ENCODE assay signal across 1 cellular context in genomic region chr19:48203227-48203793, GRCh38.
TF ChIP-seq lines count a peak whose summit lies in the region.

No MANE protein-coding gene starts in this region.

TF ChIP-seq in H1, 55 proteins besides CTCF, POLR2A, EP300 and RAD21:
- TF ChIP-seq SIX5 (IDR thresholded peaks at IDR 0.05; ENCODE audit: low read depth, low read length): no peak
- no peak for TF ChIP-seq ASH2L (IDR thresholded peaks at IDR 0.05; ENCODE audit: low read length)
- TF ChIP-seq EGR1 (IDR thresholded peaks at IDR 0.05; ENCODE audit: borderline replicate concordance, low read depth, low read length): no peak
- peak; percentile 85 for TF ChIP-seq YY1 (IDR thresholded peaks at IDR 0.05; ENCODE audit: low read depth, low read length)
- TF ChIP-seq GTF2F1 (IDR thresholded peaks at IDR 0.05; ENCODE audit: borderline replicate concordance, low read depth, low read length): no peak
- peak; percentile 24 for TF ChIP-seq KDM4A (IDR thresholded peaks at IDR 0.05; ENCODE audit: low read depth, low read length, severe bottlenecking)
- no peak for TF ChIP-seq GABPA (IDR thresholded peaks at IDR 0.05; ENCODE audit: borderline replicate concordance, insufficient read depth, low read length)
- no peak for TF ChIP-seq E2F6 (IDR thresholded peaks at IDR 0.05)
- TF ChIP-seq SUZ12 (IDR thresholded peaks at IDR 0.05; ENCODE audit: low read length): no peak
- TF ChIP-seq MAFK (IDR thresholded peaks at IDR 0.05; ENCODE audit: low read depth, low read length): no peak
- no peak for TF ChIP-seq CEBPB (IDR thresholded peaks at IDR 0.05; ENCODE audit: low read depth, low read length)
- no peak for TF ChIP-seq TEAD4 (IDR thresholded peaks at IDR 0.05; ENCODE audit: low read depth, low read length)
- peak; percentile 45 for TF ChIP-seq USF2 (IDR thresholded peaks at IDR 0.05; ENCODE audit: low read length)
- no peak for TF ChIP-seq MAX (IDR thresholded peaks at IDR 0.05)
- no peak for TF ChIP-seq CBX5 (IDR thresholded peaks at IDR 0.05; ENCODE audit: low read depth, low read length)
- TF ChIP-seq JUN (IDR thresholded peaks at IDR 0.05; ENCODE audit: low read depth, low read length): no peak
- TF ChIP-seq NRF1 (IDR thresholded peaks at IDR 0.05; ENCODE audit: low read depth, low read length): no peak
- TF ChIP-seq EZH2 (IDR thresholded peaks at IDR 0.05; ENCODE audit: low read depth, low read length, severe bottlenecking): no peak
- TF ChIP-seq SP2 (IDR thresholded peaks at IDR 0.05; ENCODE audit: low read length): no peak
- no peak for TF ChIP-seq SP1 (IDR thresholded peaks at IDR 0.05; ENCODE audit: low read depth, low read length)
- no peak for TF ChIP-seq HDAC2 (IDR thresholded peaks at IDR 0.05; ENCODE audit: borderline replicate concordance in 1 of 2, low read depth in 2 of 2, low read length in 2 of 2)
- TF ChIP-seq JUND (IDR thresholded peaks at IDR 0.05; ENCODE audit: low read length): no peak
- no peak for TF ChIP-seq CHD7 (IDR thresholded peaks at IDR 0.05; ENCODE audit: insufficient replicate concordance, low read length)
- TF ChIP-seq HDAC6 (IDR thresholded peaks at IDR 0.05; ENCODE audit: low read depth, low read length): no peak
- TF ChIP-seq KDM1A (IDR thresholded peaks at IDR 0.05; ENCODE audit: borderline replicate concordance, low read length): no peak
- TF ChIP-seq RNF2 (IDR thresholded peaks at IDR 0.05; ENCODE audit: borderline replicate concordance, low read depth, low read length, missing control alignments, poor library complexity, severe bottlenecking): no peak
- no peak for TF ChIP-seq ATF2 (IDR thresholded peaks at IDR 0.05; ENCODE audit: low read length)
- no peak for TF ChIP-seq TAF1 (IDR thresholded peaks at IDR 0.05; ENCODE audit: low read depth, low read length)
- no peak for TF ChIP-seq FOSL1 (IDR thresholded peaks at IDR 0.05; ENCODE audit: insufficient read depth, low read depth, low read length)
- no peak for TF ChIP-seq ATF3 (IDR thresholded peaks at IDR 0.05; ENCODE audit: insufficient read depth, low read depth, low read length)
- TF ChIP-seq TAF7 (optimal IDR thresholded peaks at IDR 0.05; ENCODE audit: borderline replicate concordance, low read depth, low read length): no peak
- TF ChIP-seq RBBP5 (IDR thresholded peaks at IDR 0.05; ENCODE audit: borderline replicate concordance, low read depth, low read length): no peak
- TF ChIP-seq TBP (IDR thresholded peaks at IDR 0.05; ENCODE audit: low read depth, low read length): peak; percentile 65
- TF ChIP-seq BCL11A (IDR thresholded peaks at IDR 0.05; ENCODE audit: low read depth in 2 of 2, low read length in 2 of 2): no peak
- no peak for TF ChIP-seq TCF12 (IDR thresholded peaks at IDR 0.05; ENCODE audit: low read depth, low read length)
- peak; percentile 10 for TF ChIP-seq SAP30 (IDR thresholded peaks at IDR 0.05; ENCODE audit: insufficient read depth, insufficient replicate concordance, low read length)
- no peak for TF ChIP-seq CBX8 (IDR thresholded peaks at IDR 0.05; ENCODE audit: borderline replicate concordance, low read depth, low read length)
- no peak for TF ChIP-seq POU5F1 (IDR thresholded peaks at IDR 0.05; ENCODE audit: low read depth, low read length)
- no peak for TF ChIP-seq SP4 (IDR thresholded peaks at IDR 0.05; ENCODE audit: low read length)
- no peak for TF ChIP-seq CHD2 (IDR thresholded peaks at IDR 0.05; ENCODE audit: low read length)
- TF ChIP-seq BACH1 (IDR thresholded peaks at IDR 0.05; ENCODE audit: low read length): no peak
- no peak for TF ChIP-seq RXRA (IDR thresholded peaks at IDR 0.05; ENCODE audit: insufficient read depth, low read depth, low read length)
- no peak for TF ChIP-seq SIRT6 (IDR thresholded peaks at IDR 0.05; ENCODE audit: low read length)
- no peak for TF ChIP-seq BRCA1 (IDR thresholded peaks at IDR 0.05; ENCODE audit: low read depth, low read length)
TF ChIP-seq in H1: peak in this region for 5.
